In the genomic region with DNA sequence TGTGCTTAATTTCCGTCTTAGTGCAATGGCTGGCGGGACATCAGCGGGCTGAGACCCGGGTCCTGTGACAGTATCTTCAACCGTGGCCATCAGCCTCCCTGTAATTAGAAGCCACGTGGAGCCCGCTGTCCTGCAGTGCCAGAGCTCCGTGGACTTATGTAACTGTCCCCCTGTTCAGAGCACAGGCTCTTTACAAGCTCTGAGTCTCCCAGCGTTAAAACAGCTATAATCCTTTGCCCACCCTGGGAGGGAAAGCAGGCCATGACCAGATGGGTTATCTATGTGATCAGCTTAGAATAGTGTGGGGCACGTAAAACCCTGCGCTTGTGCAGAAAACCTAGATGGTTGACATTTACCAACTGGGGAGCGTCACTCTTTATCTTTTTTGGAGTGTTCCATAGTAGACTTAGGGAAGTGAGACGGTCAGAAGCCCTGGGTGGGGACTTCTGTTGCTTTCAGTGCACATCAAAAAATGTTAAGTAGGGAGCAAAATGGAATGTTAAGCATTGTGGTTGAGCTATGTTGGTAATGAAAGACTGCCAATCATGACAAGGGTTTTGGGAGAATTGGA, we compare ENCODE assay signal across 19 cellular contexts.
DNase-seq lines count a peak whose midpoint lies in the region; ATAC-seq and TF ChIP-seq lines count a peak whose summit lies in the region.
"Had no signal": no experiment of that assay in that cellular context is flagged by ENCODE, and none has a peak within 500 bp of the region (broad histone marks: within the 10 kb centered on the region; RNA-seq: fewer than 3 reads in every experiment).

No MANE protein-coding gene starts in this region.

- H3K9me3 Mint-ChIP-seq in neural crest cell: no peaks in the 10 kb centered on the region

- no peaks in the 10 kb centered on the region for H3K36me3 Mint-ChIP-seq in neural crest cell (ENCODE audit: low read depth)
- H3K36me3 Mint-ChIP-seq: activated naive CD8-positive, alpha-beta T cell had no signal

- WGBS in ovary, 3 donors: 28 to 41% (median 38%) methylated on average over 13 of the region's 13 CpGs

- DNase-seq in Ammon's horn (ENCODE audit: low spot score): peak; percentile 8
- DNase-seq in NCI-H69 (lab: John Stamatoyannopoulos, UW): peak; percentile 63
- DNase-seq in fibroblast of peridontal ligament (ENCODE audit: extremely low read depth): peak; percentile 25
- DNase-seq in neural crest cell (ENCODE audit: low read depth, low spot score): no peak
- DNase-seq in tibial artery: no peak
- no peak for DNase-seq in AML-193 (lab: John Stamatoyannopoulos, UW)
- DNase-seq in ovary: no peak
- DNase-seq: activated CD8-positive, alpha-beta T cell treated with anti-CD3 and anti-CD28 coated beads for 36 hours; activated T-cell treated with anti-CD3 and anti-CD28 coated beads, Interleukin-2, amount 50 U/mL, for 48 hours; Caco-2; effector memory CD4-positive, alpha-beta T cell; GF-D8; islet precursor cell; MV-4-11; NCI-H2029 treated with DMSO at 0.1 percent for 48 hours; NCI-H526 treated with DMSO at 0.1 percent for 48 hours had no signal

- H3K4me3 ChIP-seq in tibial artery: no peak overlapping the region
- no peak overlapping the region for H3K4me3 ChIP-seq in ovary
- H3K4me3 ChIP-seq: right lobe of liver had no signal

- peaks cover 19% of the 10 kb centered on the region for H3K4me1 Mint-ChIP-seq in neural crest cell

- H3K27me3 ChIP-seq in tibial artery (peaks cover 0 to 8% of the 10 kb centered on the region in 2 donors), ovary (no peaks in the 10 kb centered on the region)
- H3K27me3 ChIP-seq: right lobe of liver had no signal

- H3K27ac ChIP-seq in tibial artery (no peak overlapping the region), ovary (no peak overlapping the region)
- H3K27ac ChIP-seq: right lobe of liver had no signal

- TF ChIP-seq POLR2A in ovary (IDR thresholded peaks at IDR 0.05): no peak

- H3K4me1 ChIP-seq in tibial artery: peaks cover 0 to 23% (median 16%) of the 10 kb centered on the region in 4 donors
- H3K4me1 ChIP-seq in ovary (ENCODE audit: insufficient read depth): peaks cover 8% of the 10 kb centered on the region
- H3K4me1 ChIP-seq: Caco-2 had no signal

- ATAC-seq in GM21526 (IDR thresholded peaks at IDR 0.05; ENCODE audit: low FRiP score, unreplicated experiment): no peak
- ATAC-seq: activated CD8-positive, alpha-beta T cell treated with anti-CD3 and anti-CD28 coated beads for 36 hours had no signal

- no peaks in the 10 kb centered on the region for H3K27me3 Mint-ChIP-seq in neural crest cell (ENCODE audit: low read depth)

- no peaks in the 10 kb centered on the region for H3K36me3 ChIP-seq in tibial artery
- no peaks in the 10 kb centered on the region for H3K36me3 ChIP-seq in ovary
- H3K36me3 ChIP-seq: right lobe of liver had no signal

- H3K9me3 ChIP-seq in tibial artery (no peaks in the 10 kb centered on the region), ovary (no peaks in the 10 kb centered on the region)
- H3K9me3 ChIP-seq: Caco-2, right lobe of liver had no signal

- H3K27ac Mint-ChIP-seq in neural crest cell (ENCODE audit: unreplicated experiment): peak overlapping the region; percentile 64
- H3K27ac Mint-ChIP-seq: activated CD8-positive, alpha-beta T cell treated with anti-CD3 and anti-CD28 coated beads for 36 hours; activated naive CD8-positive, alpha-beta T cell had no signal

- intact Hi-C loops in tibial artery (cut with DNase I; ENCODE audit: low total_unique reads) (no loop called here), ovary (cut with DNase I) (no loop called here)

- H3K4me3 Mint-ChIP-seq in neural crest cell: no peak overlapping the region
- H3K4me3 Mint-ChIP-seq: activated CD8-positive, alpha-beta T cell treated with anti-CD3 and anti-CD28 coated beads for 36 hours; activated naive CD8-positive, alpha-beta T cell had no signal

- TF ChIP-seq CTCF in neural crest cell (conservative IDR thresholded peaks at IDR 0.05) (no peak), tibial artery (IDR thresholded peaks at IDR 0.05) (no peak), ovary (IDR thresholded peaks at IDR 0.05) (no peak)

- no peak for TF ChIP-seq EP300 in ovary (IDR thresholded peaks at IDR 0.05)

Comparison
In these comparisons a context has a peak if more than half of its experiments do, and no peak if none do; other contexts are left out.
1. DNase-seq: peak in Ammon's horn (single experiment), NCI-H69 (single experiment) and fibroblast of peridontal ligament (single experiment); none in neural crest cell (single experiment), tibial artery (0 of 2), AML-193 (0 of 2) and ovary (0 of 5).